6 cellular contexts compared by ENCODE assay signal in the genomic region with DNA sequence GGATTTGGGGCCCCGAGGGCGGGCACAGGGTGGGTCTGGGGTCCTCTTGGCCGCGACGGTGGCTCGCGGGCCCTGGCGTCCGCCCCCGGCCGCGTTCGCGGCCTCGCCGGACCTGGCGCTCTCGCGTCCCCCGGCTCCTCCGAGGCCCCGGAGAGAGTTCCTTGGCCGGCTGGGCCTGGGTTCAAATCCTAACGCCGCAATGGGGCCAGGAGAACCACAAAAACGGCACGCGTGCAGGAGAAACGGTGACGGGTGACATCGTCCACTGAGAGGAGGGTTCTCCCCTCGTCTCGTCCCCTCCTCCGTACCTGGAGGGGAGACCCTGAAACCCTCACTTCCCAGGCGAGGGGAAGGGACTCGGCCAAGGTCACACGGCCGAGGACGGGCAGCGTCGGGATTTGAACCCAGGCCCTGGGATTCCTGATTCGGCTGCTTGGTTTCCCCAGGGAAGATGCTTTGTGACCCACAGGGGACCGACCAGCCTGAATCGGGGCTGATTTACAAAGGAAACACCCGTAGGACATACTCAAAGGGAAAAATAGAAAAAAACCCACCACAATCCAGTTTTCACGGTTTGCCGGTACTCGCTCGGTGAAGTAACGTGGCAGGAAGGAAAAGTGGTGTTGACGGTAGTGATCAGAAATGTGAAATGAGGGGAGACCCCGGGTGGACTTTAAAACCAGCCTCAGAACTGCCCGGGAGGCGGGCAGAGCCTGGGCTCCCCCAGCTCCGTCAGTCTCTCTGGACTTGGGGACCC. TPM values are rescaled to one million over a fixed set of nuclear protein-coding genes. Genes with fewer than 3 reads are reported as not detected.
DNase-seq lines count a peak whose midpoint lies in the region.

No MANE protein-coding gene starts in this region.

- H4K20me1 ChIP-seq in GM23248 (ENCODE audit: insufficient read depth), result no peaks in the 10 kb centered on the region; the same call in 1 of the 2 replicates

- peak overlapping the region; percentile 96 for H3K9ac ChIP-seq in GM23248

- H3F3A ChIP-seq in GM23248 (ENCODE audit: insufficient read depth), result peaks cover 4% of the 10 kb centered on the region; the same call in 1 of the 2 replicates

- peaks cover 97% of the 10 kb centered on the region for H3K79me2 ChIP-seq in GM23248 (ENCODE audit: insufficient read depth)

- H3K36me3 ChIP-seq in GM23248 (ENCODE audit: low read depth), result peaks cover 27% of the 10 kb centered on the region; the same call in 1 of the 2 replicates
- H3K36me3 ChIP-seq in thymus (ENCODE audit: control insufficient read depth, insufficient read depth), result peaks cover 39% of the 10 kb centered on the region

- H3K4me3 ChIP-seq in GM23248 (peak overlapping the region; percentile 87), iPS-11a (ENCODE audit: low read depth, low read length) (peak overlapping the region; percentile 99), thymus (ENCODE audit: low read length) (peak overlapping the region; percentile 92)

- H3K4me2 ChIP-seq in GM23248 (ENCODE audit: unreplicated experiment), result peak overlapping the region; percentile 97

- H3K9me2 ChIP-seq in GM23248 (ENCODE audit: insufficient read depth), result no peaks in the 10 kb centered on the region

- H3K9me3 ChIP-seq in GM23248 (ENCODE audit: low read depth) (no peaks in the 10 kb centered on the region), thymus (ENCODE audit: control insufficient read depth) (no peaks in the 10 kb centered on the region)

- in situ Hi-C loops in GM23248 (cut with MboI), result no loop called here

- WGBS in GM23248 (ENCODE audit: low coverage in 1 of 2, low lambda C conversion rate in 2 of 2, missing lambda C conversion rate in 2 of 2), 2 experiments, result 1% methylated on average over 39 to 55 of the region's 55 CpGs
- under 1% methylated on average over 55 of the region's 55 CpGs for WGBS in thymus

- H3K27ac ChIP-seq in GM23248 (peak overlapping the region; percentile 88), thymus (ENCODE audit: low read depth) (peak overlapping the region; percentile 96)

- DNase-seq in GM23248 (no peak), epidermal melanocyte (ENCODE audit: insufficient read length, low spot score) (no peak), NCI-H2081 treated with DMSO at 0.1 percent for 48 hours (lab: John Stamatoyannopoulos, UW) (no peak)
- DNase-seq in activated CD4-positive, alpha-beta T cell treated with anti-CD3 and anti-CD28 coated beads for 48 hours, result peak; percentile 36

- H2AFZ ChIP-seq in GM23248, result peak overlapping the region; percentile 76

- H3K27me3 ChIP-seq in GM23248 (replicated peaks; ENCODE audit: insufficient read depth) (no peaks in the 10 kb centered on the region), thymus (ENCODE audit: control insufficient read depth, insufficient read depth) (no peaks in the 10 kb centered on the region)

- H3K4me1 ChIP-seq in GM23248 (ENCODE audit: insufficient read depth), result peaks cover 43% of the 10 kb centered on the region
- peaks cover 38% of the 10 kb centered on the region for H3K4me1 ChIP-seq in thymus (ENCODE audit: control insufficient read depth, insufficient read depth, low read length)

RNA-seq across cellular contexts. Expression of gene SAFB, which starts 0.7 kb away (rescaled TPM):
- total RNA-seq in GM23248 (2014; rRNA removed; shearing (Covaris generic)), result 28.6 and 36.5 TPM in 2 replicates
- polyA plus RNA-seq in GM23248 (2016; fragmentation: Nextera tagmentation; extraction: Ambion mirVana) (49.1 and 49.4 TPM in 2 replicates), thymus (73.3 TPM)

RNA-seq across cellular contexts. Expression of gene SAFB2, which starts 1.0 kb away (rescaled TPM):
- 17.6 and 24.2 TPM in 2 replicates for total RNA-seq in GM23248 (2014; rRNA removed; shearing (Covaris generic))
- 32.4 and 37.2 TPM in 2 replicates for polyA plus RNA-seq in GM23248 (2016; fragmentation: Nextera tagmentation; extraction: Ambion mirVana)
- polyA plus RNA-seq in thymus, result 60.6 TPM

RNA-seq across cellular contexts. Expression of gene TINCR, which starts 55.8 kb away (rescaled TPM):
- 1.6 TPM in 1 of 2 replicates, not detected in the other for total RNA-seq in GM23248 (2014; rRNA removed; shearing (Covaris generic))
- 0.19 TPM in 1 of 2 replicates, not detected in the other for polyA plus RNA-seq in GM23248 (2016; fragmentation: Nextera tagmentation; extraction: Ambion mirVana)
- polyA plus RNA-seq in thymus, result 0.71 TPM

RNA-seq across cellular contexts. Expression of gene MICOS13, which starts 56.7 kb away (rescaled TPM):
- total RNA-seq in GM23248 (2014; rRNA removed; shearing (Covaris generic)), result 39.8 and 44.5 TPM in 2 replicates
- polyA plus RNA-seq in GM23248 (2016; fragmentation: Nextera tagmentation; extraction: Ambion mirVana), result 147 and 157 TPM in 2 replicates
- 67.6 TPM for polyA plus RNA-seq in thymus

RNA-seq across cellular contexts. Expression of gene HSD11B1L, which starts 57.3 kb away (rescaled TPM):
- 23.8 and 30.7 TPM in 2 replicates for total RNA-seq in GM23248 (2014; rRNA removed; shearing (Covaris generic))
- polyA plus RNA-seq in GM23248 (2016; fragmentation: Nextera tagmentation; extraction: Ambion mirVana) (10.9 and 13.4 TPM in 2 replicates), thymus (6.5 TPM)
